ENCODE assay signal across 8 cellular contexts in genomic region chr12:44000309-44000952, GRCh38.
A peak's percentile ranks its signal among the peaks of the same experiment; 100 is the strongest.
DNase-seq lines count a peak whose midpoint lies in the region; ATAC-seq and TF ChIP-seq lines count a peak whose summit lies in the region.

No MANE protein-coding gene starts in this region.

- no peaks in the 10 kb centered on the region for H3K4me1 ChIP-seq in body of pancreas
- no peaks in the 10 kb centered on the region for H3K4me1 ChIP-seq in liver (ENCODE audit: control insufficient read depth in 4 of 4, insufficient read depth in 4 of 4, low read length in 3 of 4)

- H3K27me3 ChIP-seq in body of pancreas (no peaks in the 10 kb centered on the region), liver (ENCODE audit: control insufficient read depth in 4 of 4, insufficient read depth in 4 of 4, low read length in 3 of 4) (no peaks in the 10 kb centered on the region)

- peak; percentile 74 for ATAC-seq in activated CD4-positive, alpha-beta T cell treated with anti-CD3 and anti-CD28 coated beads for 36 hours
- peak; percentile 97 for ATAC-seq in GM21390 (IDR thresholded peaks at IDR 0.05; ENCODE audit: unreplicated experiment)
- peak; percentile 96 for ATAC-seq in HG03460 (IDR thresholded peaks at IDR 0.05; ENCODE audit: unreplicated experiment)
- ATAC-seq in body of pancreas = peak; percentile 67

- H3K4me3 ChIP-seq in body of pancreas = no peak overlapping the region
- H3K4me3 ChIP-seq in liver (ENCODE audit: low read depth in 1 of 3, low read length in 3 of 3) = no peak overlapping the region

- 81 to 89% methylated on average over 4 to 5 of the region's 5 CpGs for WGBS in body of pancreas, 2 donors
- 87% methylated on average over 5 of the region's 5 CpGs for WGBS in liver

- peak; percentile 40 to 71 for TF ChIP-seq RAD21 in liver (IDR thresholded peaks at IDR 0.05)

- DNase-seq in activated CD4-positive, alpha-beta T cell treated with anti-CD3 and anti-CD28 coated beads for 36 hours = peak; percentile 36
- no peak for DNase-seq in activated CD4-positive, alpha-beta T cell treated with anti-CD3 and anti-CD28 coated beads, Interleukin-2, amount 50 U/mL, for 4 hours
- peak; percentile 11 to 16 for DNase-seq in NOMO-1 (lab: John Stamatoyannopoulos, UW; ENCODE audit: unreplicated experiment in 2 of 2)
- peak; percentile 14 to 43 (median 40) for DNase-seq in body of pancreas
- no peak for DNase-seq in mesenteric fat pad (ENCODE audit: low spot score)

- no peaks in the 10 kb centered on the region for H3K4me1 Mint-ChIP-seq in activated CD4-positive, alpha-beta T cell treated with anti-CD3 and anti-CD28 coated beads for 36 hours

- H3K27me3 Mint-ChIP-seq in activated CD4-positive, alpha-beta T cell treated with anti-CD3 and anti-CD28 coated beads for 36 hours = no peaks in the 10 kb centered on the region

- H3K27ac Mint-ChIP-seq in activated CD4-positive, alpha-beta T cell treated with anti-CD3 and anti-CD28 coated beads for 36 hours = no peak overlapping the region

- H3K9me3 ChIP-seq in body of pancreas = no peaks in the 10 kb centered on the region
- H3K9me3 ChIP-seq in liver (ENCODE audit: control insufficient read depth in 4 of 4, low read length in 3 of 4) = no peaks in the 10 kb centered on the region

- TF ChIP-seq POLR2A in body of pancreas (IDR thresholded peaks at IDR 0.05) = no peak

- H3K4me3 Mint-ChIP-seq in activated CD4-positive, alpha-beta T cell treated with anti-CD3 and anti-CD28 coated beads for 36 hours = no peak overlapping the region

- H3K9ac ChIP-seq in liver (ENCODE audit: low read depth in 1 of 2, low read length in 2 of 2) = no peak overlapping the region

- H3K9me3 Mint-ChIP-seq in activated CD4-positive, alpha-beta T cell treated with anti-CD3 and anti-CD28 coated beads for 36 hours (ENCODE audit: low read depth) = no peaks in the 10 kb centered on the region

- POLR2A ChIA-PET in activated CD4-positive, alpha-beta T cell treated with anti-CD3 and anti-CD28 coated beads for 36 hours (lab: Charles Lee) = no interaction called here

- intact Hi-C loops in activated CD4-positive, alpha-beta T cell treated with anti-CD3 and anti-CD28 coated beads for 36 hours (cut with DNase I, micrococcal nuclease) = no loop called here
- intact Hi-C loops in body of pancreas (cut with DNase I) = no loop called here

- H3K36me3 Mint-ChIP-seq in activated CD4-positive, alpha-beta T cell treated with anti-CD3 and anti-CD28 coated beads for 36 hours (ENCODE audit: low read depth) = no peaks in the 10 kb centered on the region

- H3K27ac ChIP-seq in body of pancreas (no peak overlapping the region), liver (ENCODE audit: low read depth in 1 of 2, low read length in 2 of 2) (no peak overlapping the region)

- TF ChIP-seq CTCF in body of pancreas (IDR thresholded peaks at IDR 0.05) (peak in 6 of 7 experiments; percentile 27 to 45 (median 37)), liver (IDR thresholded peaks at IDR 0.05; ENCODE audit: low read depth, low read length, missing input control) (peak; percentile 44)

- H3K36me3 ChIP-seq in body of pancreas (replicated peaks in 1 of 2; ENCODE audit: insufficient read depth in 1 of 2, low read depth in 2 of 2) = no peaks in the 10 kb centered on the region
- H3K36me3 ChIP-seq in liver (ENCODE audit: control insufficient read depth in 4 of 4, insufficient read depth in 3 of 4, low read depth in 1 of 4, low read length in 3 of 4) = no peaks in the 10 kb centered on the region

- CTCF ChIA-PET in activated CD4-positive, alpha-beta T cell treated with anti-CD3 and anti-CD28 coated beads for 36 hours (lab: Charles Lee) = interaction anchor here (0.7 to 1.5 kb wide), 2 partner anchors 949 to 1050 kb away, joined by 3 to 5 read pairs; no protein-coding TSS in a partner anchor

TF ChIP-seq in liver, 16 proteins besides CTCF, POLR2A, EP300 and RAD21:
- TF ChIP-seq GABPA (IDR thresholded peaks at IDR 0.05 in 1 of 2, conservative IDR thresholded peaks at IDR 0.05 in 1 of 2) (no peak), RXRA (IDR thresholded peaks at IDR 0.05) (no peak), TAF1 (conservative IDR thresholded peaks at IDR 0.05) (no peak), EGR1 (IDR thresholded peaks at IDR 0.05; ENCODE audit: low read depth in 2 of 2) (no peak), NR2F2 (IDR thresholded peaks at IDR 0.05) (no peak), ATF3 (IDR thresholded peaks at IDR 0.05) (no peak), FOXA1 (IDR thresholded peaks at IDR 0.05) (no peak), HNF4G (IDR thresholded peaks at IDR 0.05) (peak; percentile 72), REST (IDR thresholded peaks at IDR 0.05) (no peak), HNF4A (conservative IDR thresholded peaks at IDR 0.05) (peak; percentile 67 to 86), SP1 (IDR thresholded peaks at IDR 0.05) (no peak), FOXA2 (IDR thresholded peaks at IDR 0.05) (no peak), YY1 (IDR thresholded peaks at IDR 0.05) (no peak), JUND (IDR thresholded peaks at IDR 0.05) (peak in 1 of 2 donors; percentile 17), ZBTB33 (IDR thresholded peaks at IDR 0.05) (no peak), MAX (IDR thresholded peaks at IDR 0.05) (no peak)
TF ChIP-seq in liver: peak in this region for 3.

Comparison
In these comparisons a context has a peak if more than half of its experiments do, and no peak if none do; other contexts are left out.
1. DNase-seq: peak in activated CD4-positive, alpha-beta T cell treated with anti-CD3 and anti-CD28 coated beads for 36 hours (single experiment), NOMO-1 (2 of 2) and body of pancreas (4 of 4); none in activated CD4-positive, alpha-beta T cell treated with anti-CD3 and anti-CD28 coated beads, Interleukin-2, amount 50 U/mL, for 4 hours (0 of 2) and mesenteric fat pad (single experiment).
2. Peak in every context shown above with its lines, with median percentiles within 50 percentile points of each other: ATAC-seq.